33 cellular contexts compared by ENCODE assay signal in genomic region chr17:33334703-33335102, GRCh38. TPM values are rescaled to one million over a fixed set of nuclear protein-coding genes. Genes with fewer than 3 reads are reported as not detected.
"Had no signal": no experiment of that assay in that cellular context is flagged by ENCODE, and none has a peak within 500 bp of the region (broad histone marks: within the 10 kb centered on the region; RNA-seq: fewer than 3 reads in every experiment).

No MANE protein-coding gene starts in this region.

- H3K27me3 ChIP-seq: body of pancreas, cardiac muscle cell, colonic mucosa had no signal

- ATAC-seq: activated CD4-positive, alpha-beta T cell treated with anti-CD3 and anti-CD28 coated beads for 36 hours; activated CD8-positive, alpha-beta memory T cell treated with anti-CD3 and anti-CD28 coated beads, Interleukin-2, amount 10 ng/mL, durations not matched to agents 7 days and 5 days; activated CD8-positive, alpha-beta T cell treated with anti-CD3 and anti-CD28 coated beads, Interleukin-2, amount 10 ng/mL, durations not matched to agents 7 days and 5 days; activated naive CD8-positive, alpha-beta T cell treated with anti-CD3 and anti-CD28 coated beads, Interleukin-2, amount 50 U/mL, for 24 hours; body of pancreas had no signal

- H3K36me3 ChIP-seq: adrenal gland, cardiac muscle cell, colonic mucosa, esophagus squamous epithelium had no signal

- H3K27ac ChIP-seq: adrenal gland, body of pancreas, cardiac muscle cell, colonic mucosa, esophagus squamous epithelium had no signal

- DNase-seq: activated CD4-positive, alpha-beta memory T cell treated with anti-CD3 and anti-CD28 coated beads for 36 hours; activated CD4-positive, alpha-beta T cell treated with anti-CD3 and anti-CD28 coated beads, Interleukin-2, amount 10 ng/mL, durations not matched to agents 24 days and 14 days; activated CD4-positive, CD25-positive, alpha-beta regulatory T cell; activated CD4-positive, CD25-positive, alpha-beta regulatory T cell treated with anti-CD3 and anti-CD28 coated beads, Interleukin-2, amount 50 U/mL, for 72 hours; activated CD8-positive, alpha-beta memory T cell treated with anti-CD3 and anti-CD28 coated beads, Interleukin-2, amount 10 ng/mL, durations not matched to agents 7 days and 5 days; activated CD8-positive, alpha-beta memory T cell treated with anti-CD3 and anti-CD28 coated beads, Interleukin-2, amount 50 U/mL, for 4 hours; activated CD8-positive, alpha-beta T cell treated with anti-CD3 and anti-CD28 coated beads, Interleukin-2, amount 10 ng/mL, durations not matched to agents 7 days and 5 days; activated effector memory CD4-positive, alpha-beta T cell treated with anti-CD3 and anti-CD28 coated beads, Interleukin-2, amount 50 U/mL, for 16 hours; activated naive CD4-positive, alpha-beta T cell treated with anti-CD3 and anti-CD28 coated beads for 36 hours; activated naive CD8-positive, alpha-beta T cell treated with anti-CD3 and anti-CD28 coated beads for 36 hours; activated naive CD8-positive, alpha-beta T cell treated with anti-CD3 and anti-CD28 coated beads, Interleukin-2, amount 50 U/mL, for 24 hours; activated T-cell treated with anti-CD3 and anti-CD28 coated beads, Interleukin-2, amount 50 U/mL, for 1 hour; activated T-cell treated with anti-CD3 and anti-CD28 coated beads, Interleukin-2, amount 50 U/mL, for 48 hours; adrenal gland; amygdala; aorta; body of pancreas; central memory CD4-positive, alpha-beta T cell; cerebellar nuclear complex; colonic mucosa; effector memory CD4-positive, alpha-beta T cell; erythroblast; esophagus squamous epithelium; head of caudate nucleus; T-helper 2 cell had no signal

- H3K9me3 ChIP-seq: adrenal gland, body of pancreas, colonic mucosa, esophagus squamous epithelium had no signal

- H3K4me1 ChIP-seq: adrenal gland, body of pancreas, colonic mucosa, esophagus squamous epithelium had no signal

- H3K4me3 ChIP-seq: adrenal gland, body of pancreas, cardiac muscle cell, colonic mucosa, esophagus squamous epithelium had no signal

RNA-seq across cellular contexts. Expression of gene ASIC2, which starts 41.6 kb away (rescaled TPM):
- total RNA-seq: activated CD4-positive, alpha-beta memory T cell treated with anti-CD3 and anti-CD28 coated beads for 36 hours; activated CD4-positive, alpha-beta T cell treated with anti-CD3 and anti-CD28 coated beads for 36 hours; activated CD4-positive, alpha-beta T cell treated with anti-CD3 and anti-CD28 coated beads, Interleukin-2, amount 10 ng/mL, durations not matched to agents 24 days and 14 days; activated CD8-positive, alpha-beta memory T cell treated with anti-CD3 and anti-CD28 coated beads for 36 hours; activated CD8-positive, alpha-beta memory T cell treated with anti-CD3 and anti-CD28 coated beads, Interleukin-2, amount 10 ng/mL, durations not matched to agents 7 days and 5 days; activated CD8-positive, alpha-beta T cell treated with anti-CD3 and anti-CD28 coated beads, Interleukin-2, amount 10 ng/mL, durations not matched to agents 7 days and 5 days; activated naive CD4-positive, alpha-beta T cell treated with anti-CD3 and anti-CD28 coated beads for 36 hours; activated naive CD8-positive, alpha-beta T cell treated with anti-CD3 and anti-CD28 coated beads for 36 hours; activated T-helper 1 cell treated with anti-CD3 and anti-CD28 coated beads, Interleukin-12 subunit alpha, Interleukin-12 subunit beta, Interleukin-2, Interleukin-4 antibody, amounts not matched to agents 30 ng/mL and 10 ng/mL and 1 ng/mL, durations not matched to agents 14 hours and 24 hours and 36 hours; activated T-helper 2 cell treated with anti-CD3 and anti-CD28 coated beads, Interferon-gamma antibody, Interleukin-2, Interleukin-4, amounts not matched to agents 10 μg/mL and 5 μg/mL and 100 μg/mL, durations not matched to agents 14 hours and 24 hours and 36 hours; body of pancreas; cardiac muscle cell; dermis microvascular lymphatic vessel endothelial cell; fibroblast of villous mesenchyme; T-helper 1 cell treated with Interleukin-12 subunit alpha and Interleukin-12 subunit beta and Interleukin-4 antibody, amounts not matched to agents 30 ng/mL and 1 ng/mL, for 36 hours had no signal
